ENCODE assay signal across 8 cellular contexts in genomic region chr6:27795697-27796494, GRCh38.
DNase-seq lines count a peak whose midpoint lies in the region; ATAC-seq and TF ChIP-seq lines count a peak whose summit lies in the region.

No MANE protein-coding gene starts in this region.

- no peak overlapping the region for H3K4me3 ChIP-seq in HAP-1
- no peak overlapping the region for H3K4me3 ChIP-seq in astrocyte of the spinal cord (ENCODE audit: low read depth, low read length)

- TF ChIP-seq CTCF in astrocyte of the spinal cord (IDR thresholded peaks at IDR 0.05; ENCODE audit: low read depth, low read length), result peak; percentile 64

- H3K9me3 ChIP-seq in HAP-1, result 0 out of 2 replicates have a peak, but pooled peaks cover 4% of the 10 kb centered on the region

- no peaks in the 10 kb centered on the region for H3K27me3 ChIP-seq in HAP-1 (ENCODE audit: low read depth)

- in situ Hi-C loops in HAP-1 (cut with MboI; ENCODE audit: low sequenced_read_pairs), result no loop called here
- in situ Hi-C loops in SK-MEL-5 (cut with HindIII; ENCODE audit: low pct_unique_long_range_greater_than_20kb, low sequenced_read_pairs), result no loop called here
- in situ Hi-C loops in astrocyte of the spinal cord (cut with HindIII; ENCODE audit: low sequenced_read_pairs), result no loop called here

- ATAC-seq in GM21526 (IDR thresholded peaks at IDR 0.05; ENCODE audit: low FRiP score, unreplicated experiment), result no peak

- peak; percentile 65 for DNase-seq in GF-D8 (lab: John Stamatoyannopoulos, UW)
- DNase-seq in HAP-1 (ENCODE audit: low spot score in 2 of 2), result peak; percentile 71 to 82
- DNase-seq in NCI-H1048 (lab: John Stamatoyannopoulos, UW), result peak; percentile 63
- DNase-seq in SK-MEL-5 (ENCODE audit: low read depth, low spot score), result peak; percentile 93
- DNase-seq in astrocyte of the spinal cord (ENCODE audit: low read depth, low spot score), result peak; percentile 95
- DNase-seq in iPS-NIHi11 (ENCODE audit: low spot score), result peak; percentile 66
- peak; percentile 30 for DNase-seq in stimulated activated CD4-positive, alpha-beta T cell treated with anti-CD3 and anti-CD28 coated beads, Interleukin-12 subunit alpha, Interleukin-12 subunit beta, amount 100 ng/mL, for 4 hours

- H3K36me3 ChIP-seq in HAP-1 (replicated peaks), result no peaks in the 10 kb centered on the region

- H3K4me1 ChIP-seq in HAP-1, result peaks cover 13% of the 10 kb centered on the region

Comparison
In these comparisons a context has a peak if more than half of its experiments do, and no peak if none do; other contexts are left out.
1. DNase-seq: peak in every context shown above with its lines; median percentile 95 in astrocyte of the spinal cord; 93 in SK-MEL-5; 76 in HAP-1; 66 in iPS-NIHi11; 65 in GF-D8; 63 in NCI-H1048; 30 in stimulated activated CD4-positive, alpha-beta T cell treated with anti-CD3 and anti-CD28 coated beads, Interleukin-12 subunit alpha, Interleukin-12 subunit beta, amount 100 ng/mL, for 4 hours.